Comparison of ENCODE assay signal across 9 cellular contexts in the genomic region with DNA sequence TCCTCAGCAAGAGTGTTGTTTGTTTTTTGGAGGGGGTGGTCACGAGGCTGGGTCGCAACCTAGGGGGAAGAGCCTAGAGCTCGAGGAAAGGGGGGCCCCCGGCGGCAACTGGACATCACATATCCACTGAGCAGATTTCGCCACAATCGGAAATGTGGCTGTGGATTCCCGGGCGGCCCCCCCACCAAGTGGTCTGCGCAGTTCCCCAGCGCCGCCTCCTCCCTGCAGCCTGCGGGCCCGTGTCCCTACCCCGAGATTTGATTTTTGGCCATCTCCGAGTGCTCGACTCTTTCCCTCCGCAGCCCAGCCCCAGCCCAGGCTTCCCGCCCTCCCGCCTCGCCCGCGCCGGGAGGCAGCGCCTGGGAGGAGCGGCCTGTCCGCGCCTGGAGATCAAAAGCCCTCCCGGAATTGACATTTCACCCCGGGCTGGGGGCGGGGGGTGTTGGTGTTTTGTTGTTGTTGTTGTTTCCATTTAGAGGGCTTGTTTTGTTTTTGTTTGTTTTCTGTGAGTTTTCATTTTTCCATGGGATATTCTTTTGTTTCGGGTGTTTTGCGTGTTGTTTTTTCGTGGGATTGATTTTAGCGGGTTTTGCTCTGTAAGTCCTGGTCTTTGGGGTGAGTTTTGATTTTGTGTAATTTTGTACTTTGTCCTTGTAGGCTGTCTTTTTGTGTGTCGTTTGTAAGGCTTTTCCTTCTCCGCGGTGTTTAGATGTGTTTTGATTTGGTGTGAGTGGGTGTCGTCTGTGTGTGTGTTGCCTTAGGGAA. TPM values are rescaled to one million over a fixed set of nuclear protein-coding genes. Genes with fewer than 3 reads are reported as not detected.
DNase-seq lines count a peak whose midpoint lies in the region; ATAC-seq and TF ChIP-seq lines count a peak whose summit lies in the region.
"Had no signal": no experiment of that assay in that cellular context is flagged by ENCODE, and none has a peak within 500 bp of the region (broad histone marks: within the 10 kb centered on the region; RNA-seq: fewer than 3 reads in every experiment).

No MANE protein-coding gene starts in this region.

- no peaks in the 10 kb centered on the region for H3K4me1 ChIP-seq in PC-3 (ENCODE audit: insufficient read depth, low read length)

- no peaks in the 10 kb centered on the region for H3K9me3 Mint-ChIP-seq in activated naive CD4-positive, alpha-beta T cell treated with anti-CD3 and anti-CD28 coated beads, Interleukin-2, amount 50 U/mL, for 24 hours
- H3K9me3 Mint-ChIP-seq in stimulated activated naive CD8-positive, alpha-beta T cell treated with anti-CD3 and anti-CD28 coated beads, Interleukin-15, amount 100 ng/mL, for 72 hours: no peaks in the 10 kb centered on the region

- peaks cover 14% of the 10 kb centered on the region for H3K27me3 ChIP-seq in PC-3 (ENCODE audit: low read length)

- peak overlapping the region; percentile 32 for H3K27ac Mint-ChIP-seq in activated naive CD4-positive, alpha-beta T cell treated with anti-CD3 and anti-CD28 coated beads, Interleukin-2, amount 50 U/mL, for 24 hours
- no peak overlapping the region for H3K27ac Mint-ChIP-seq in stimulated activated naive CD8-positive, alpha-beta T cell treated with anti-CD3 and anti-CD28 coated beads, Interleukin-15, amount 100 ng/mL, for 72 hours

- intact Hi-C loops in PC-3 (cut with micrococcal nuclease): no loop called here

- no peaks in the 10 kb centered on the region for H3K9me2 ChIP-seq in PC-3 (replicated peaks; ENCODE audit: low read length)

- H3K9me3 ChIP-seq in PC-3 (ENCODE audit: low read length): no peaks in the 10 kb centered on the region

- peak overlapping the region; percentile 84 for H3K4me2 ChIP-seq in PC-3 (ENCODE audit: low read length)

- H2AFZ ChIP-seq in PC-3 (ENCODE audit: low read length): peak overlapping the region; percentile 75; the same call in 1 of the 2 replicates

- POLR2A ChIA-PET in PC-3 (lab: Charles Lee; ENCODE audit: unreplicated experiment): no interaction called here
- POLR2A ChIA-PET in RWPE1 (lab: Yijun Ruan, JAX; ENCODE audit: low non-redundant PET): no interaction called here

- BruUV-seq in PC-3 (replicated peaks; lab: Mats Ljungman, UMichigan): no TSS peak

- H3K36me3 Mint-ChIP-seq in activated naive CD4-positive, alpha-beta T cell treated with anti-CD3 and anti-CD28 coated beads, Interleukin-2, amount 50 U/mL, for 24 hours: peaks cover 4% of the 10 kb centered on the region

- H3K79me2 ChIP-seq in PC-3 (ENCODE audit: low read length): no peaks in the 10 kb centered on the region

- peak overlapping the region; percentile 72; the same call in 1 of the 2 replicates for H3K4me3 ChIP-seq in PC-3 (ENCODE audit: low read length)
- no peak overlapping the region for H3K4me3 ChIP-seq in fibroblast of the aortic adventitia (ENCODE audit: low read depth, low read length)

- peak overlapping the region; percentile 88 for H3K4me3 Mint-ChIP-seq in activated naive CD4-positive, alpha-beta T cell treated with anti-CD3 and anti-CD28 coated beads, Interleukin-2, amount 50 U/mL, for 24 hours
- H3K4me3 Mint-ChIP-seq in stimulated activated naive CD8-positive, alpha-beta T cell treated with anti-CD3 and anti-CD28 coated beads, Interleukin-15, amount 100 ng/mL, for 72 hours: peak overlapping the region; percentile 84 to 90

- no peak overlapping the region for H3K27ac ChIP-seq in PC-3 (ENCODE audit: low read length)
- H3K27ac ChIP-seq in RWPE1: no peak overlapping the region

- no peak overlapping the region for H3K9ac ChIP-seq in PC-3 (ENCODE audit: low read length)

- TF ChIP-seq CTCF in PC-3 (conservative IDR thresholded peaks at IDR 0.05; ENCODE audit: low read depth, low read length) (no peak), fibroblast of the aortic adventitia (IDR thresholded peaks at IDR 0.05; ENCODE audit: insufficient read depth, low read length) (no peak), RWPE1 (conservative IDR thresholded peaks at IDR 0.05; ENCODE audit: low read depth) (no peak)

- peaks cover 39% of the 10 kb centered on the region for H3K4me1 Mint-ChIP-seq in activated naive CD4-positive, alpha-beta T cell treated with anti-CD3 and anti-CD28 coated beads, Interleukin-2, amount 50 U/mL, for 24 hours
- H3K4me1 Mint-ChIP-seq in stimulated activated naive CD8-positive, alpha-beta T cell treated with anti-CD3 and anti-CD28 coated beads, Interleukin-15, amount 100 ng/mL, for 72 hours: peaks cover 62% of the 10 kb centered on the region

- H3K27me3 Mint-ChIP-seq in activated naive CD4-positive, alpha-beta T cell treated with anti-CD3 and anti-CD28 coated beads, Interleukin-2, amount 50 U/mL, for 24 hours: peaks cover 60% of the 10 kb centered on the region
- H3K27me3 Mint-ChIP-seq in stimulated activated naive CD8-positive, alpha-beta T cell treated with anti-CD3 and anti-CD28 coated beads, Interleukin-15, amount 100 ng/mL, for 72 hours: peaks cover 96% of the 10 kb centered on the region

- no peak for DNase-seq in activated naive CD4-positive, alpha-beta T cell (lab: John Stamatoyannopoulos, UW)
- DNase-seq in PC-3: no peak
- DNase-seq in fibroblast of the aortic adventitia (ENCODE audit: low read depth): peak; percentile 31
- DNase-seq in stimulated activated naive CD8-positive, alpha-beta T cell treated with anti-CD3 and anti-CD28 coated beads, Interleukin-15, amount 100 ng/mL, for 72 hours: no peak
- no peak for DNase-seq in NCI-H1694 (lab: John Stamatoyannopoulos, UW)
- DNase-seq in RWPE1 (ENCODE audit: low spot score): no peak
- no peak for DNase-seq in activated CD4-positive, alpha-beta T cell treated with anti-CD3 and anti-CD28 coated beads, Interleukin-2, amount 50 U/mL, for 48 hours
- DNase-seq: activated CD4-positive, alpha-beta T cell treated with anti-CD3 and anti-CD28 coated beads for 4 hours had no signal

- no peak for ATAC-seq in PC-3
- ATAC-seq in stimulated activated naive CD8-positive, alpha-beta T cell treated with anti-CD3 and anti-CD28 coated beads, Interleukin-15, amount 100 ng/mL, for 72 hours: no peak

- CTCF ChIA-PET in PC-3 (lab: Charles Lee) (no interaction called here), RWPE1 (lab: Yijun Ruan, JAX) (interaction anchor here (0.6 kb wide), 1 partner anchor 20 kb away, joined by 3 read pairs; no protein-coding TSS in a partner anchor)

- H3F3A ChIP-seq in PC-3 (ENCODE audit: low read length, unreplicated experiment): no peaks in the 10 kb centered on the region

- no peaks in the 10 kb centered on the region for H4K20me1 ChIP-seq in PC-3 (ENCODE audit: low read length)

- no peaks in the 10 kb centered on the region for H3K36me3 ChIP-seq in PC-3 (ENCODE audit: low read depth, low read length)

RNA-seq across cellular contexts. Expression of a gene that starts 1.6 kb away (rescaled TPM):
- total RNA-seq in PC-3 (2014; rRNA removed): 0.52 TPM in 1 of 2 replicates, not detected in the other
- not detected in 2 replicates for total RNA-seq in fibroblast of the aortic adventitia (ENCODE audit: low replicate concordance)
